In the genomic region with DNA sequence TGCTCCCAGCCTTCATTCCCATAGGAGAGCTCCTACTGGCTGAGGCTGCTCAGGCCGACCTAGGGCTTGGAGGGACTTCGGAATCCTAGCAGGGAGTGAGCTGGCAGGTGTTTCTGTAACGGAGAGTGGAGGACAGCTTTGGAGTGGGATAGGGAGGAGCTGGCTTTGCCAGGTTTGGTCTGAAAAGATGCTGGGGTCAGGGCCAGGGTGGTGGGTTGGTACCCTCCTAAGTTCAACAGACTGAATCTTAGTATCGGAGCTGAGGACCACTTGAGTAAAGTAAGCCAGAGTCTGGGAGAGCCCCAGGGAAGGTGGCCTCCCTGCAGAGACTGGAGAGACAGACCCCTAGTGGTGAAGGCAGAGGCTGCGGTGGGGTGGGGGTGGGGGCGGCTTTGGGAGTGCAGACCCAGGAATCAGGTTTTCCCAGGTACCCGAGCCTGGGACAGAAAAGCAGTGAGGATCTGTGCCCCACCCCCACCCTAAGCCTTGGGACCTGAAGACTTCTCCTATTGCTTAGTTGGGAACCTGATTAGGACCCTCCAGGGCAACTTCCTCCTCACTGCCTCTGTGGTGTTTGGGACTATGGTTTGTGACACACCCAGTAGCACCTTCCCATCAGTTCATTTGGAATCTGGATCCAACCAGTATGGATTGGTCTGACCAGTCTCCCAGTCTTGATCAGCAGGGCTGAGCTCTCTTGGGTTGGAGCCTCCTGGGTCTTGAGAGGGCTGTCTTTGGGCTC, we compare ENCODE assay signal across 1 cellular context.
TF ChIP-seq lines count a peak whose summit lies in the region.

No MANE protein-coding gene starts in this region.

TF ChIP-seq in HCT116, 20 proteins besides CTCF, POLR2A, EP300 and RAD21:
- TF ChIP-seq YY1 (IDR thresholded peaks at IDR 0.05; ENCODE audit: extremely low read depth, insufficient replicate concordance, low read depth, low read length) (no peak), TCF7L2 (IDR thresholded peaks at IDR 0.05; ENCODE audit: borderline replicate concordance, extremely low read depth, insufficient read depth, insufficient read length) (no peak), FOSL1 (IDR thresholded peaks at IDR 0.05; ENCODE audit: low read depth) (no peak), EGR1 (IDR thresholded peaks at IDR 0.05; ENCODE audit: low read depth) (no peak), SIN3A (IDR thresholded peaks at IDR 0.05; ENCODE audit: low read depth) (no peak), EZH2phosphoT487 (IDR thresholded peaks at IDR 0.05; ENCODE audit: borderline replicate concordance) (no peak), ZFX (IDR thresholded peaks at IDR 0.05) (no peak), SP1 (IDR thresholded peaks at IDR 0.05; ENCODE audit: low read depth) (no peak)
- TF ChIP-seq, protein P1, sequence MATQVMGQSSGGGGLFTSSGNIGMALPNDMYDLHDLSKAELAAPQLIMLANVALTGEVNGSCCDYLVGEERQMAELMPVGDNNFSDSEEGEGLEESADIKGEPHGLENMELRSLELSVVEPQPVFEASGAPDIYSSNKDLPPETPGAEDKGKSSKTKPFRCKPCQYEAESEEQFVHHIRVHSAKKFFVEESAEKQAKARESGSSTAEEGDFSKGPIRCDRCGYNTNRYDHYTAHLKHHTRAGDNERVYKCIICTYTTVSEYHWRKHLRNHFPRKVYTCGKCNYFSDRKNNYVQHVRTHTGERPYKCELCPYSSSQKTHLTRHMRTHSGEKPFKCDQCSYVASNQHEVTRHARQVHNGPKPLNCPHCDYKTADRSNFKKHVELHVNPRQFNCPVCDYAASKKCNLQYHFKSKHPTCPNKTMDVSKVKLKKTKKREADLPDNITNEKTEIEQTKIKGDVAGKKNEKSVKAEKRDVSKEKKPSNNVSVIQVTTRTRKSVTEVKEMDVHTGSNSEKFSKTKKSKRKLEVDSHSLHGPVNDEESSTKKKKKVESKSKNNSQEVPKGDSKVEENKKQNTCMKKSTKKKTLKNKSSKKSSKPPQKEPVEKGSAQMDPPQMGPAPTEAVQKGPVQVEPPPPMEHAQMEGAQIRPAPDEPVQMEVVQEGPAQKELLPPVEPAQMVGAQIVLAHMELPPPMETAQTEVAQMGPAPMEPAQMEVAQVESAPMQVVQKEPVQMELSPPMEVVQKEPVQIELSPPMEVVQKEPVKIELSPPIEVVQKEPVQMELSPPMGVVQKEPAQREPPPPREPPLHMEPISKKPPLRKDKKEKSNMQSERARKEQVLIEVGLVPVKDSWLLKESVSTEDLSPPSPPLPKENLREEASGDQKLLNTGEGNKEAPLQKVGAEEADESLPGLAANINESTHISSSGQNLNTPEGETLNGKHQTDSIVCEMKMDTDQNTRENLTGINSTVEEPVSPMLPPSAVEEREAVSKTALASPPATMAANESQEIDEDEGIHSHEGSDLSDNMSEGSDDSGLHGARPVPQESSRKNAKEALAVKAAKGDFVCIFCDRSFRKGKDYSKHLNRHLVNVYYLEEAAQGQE (IDR thresholded peaks at IDR 0.05; ENCODE audit: low read depth) = no peak
- TF ChIP-seq, protein P2, sequence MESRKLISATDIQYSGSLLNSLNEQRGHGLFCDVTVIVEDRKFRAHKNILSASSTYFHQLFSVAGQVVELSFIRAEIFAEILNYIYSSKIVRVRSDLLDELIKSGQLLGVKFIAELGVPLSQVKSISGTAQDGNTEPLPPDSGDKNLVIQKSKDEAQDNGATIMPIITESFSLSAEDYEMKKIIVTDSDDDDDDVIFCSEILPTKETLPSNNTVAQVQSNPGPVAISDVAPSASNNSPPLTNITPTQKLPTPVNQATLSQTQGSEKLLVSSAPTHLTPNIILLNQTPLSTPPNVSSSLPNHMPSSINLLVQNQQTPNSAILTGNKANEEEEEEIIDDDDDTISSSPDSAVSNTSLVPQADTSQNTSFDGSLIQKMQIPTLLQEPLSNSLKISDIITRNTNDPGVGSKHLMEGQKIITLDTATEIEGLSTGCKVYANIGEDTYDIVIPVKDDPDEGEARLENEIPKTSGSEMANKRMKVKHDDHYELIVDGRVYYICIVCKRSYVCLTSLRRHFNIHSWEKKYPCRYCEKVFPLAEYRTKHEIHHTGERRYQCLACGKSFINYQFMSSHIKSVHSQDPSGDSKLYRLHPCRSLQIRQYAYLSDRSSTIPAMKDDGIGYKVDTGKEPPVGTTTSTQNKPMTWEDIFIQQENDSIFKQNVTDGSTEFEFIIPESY (IDR thresholded peaks at IDR 0.05; ENCODE audit: extremely low read depth, insufficient replicate concordance, low read length) = no peak
- TF ChIP-seq, protein P3, sequence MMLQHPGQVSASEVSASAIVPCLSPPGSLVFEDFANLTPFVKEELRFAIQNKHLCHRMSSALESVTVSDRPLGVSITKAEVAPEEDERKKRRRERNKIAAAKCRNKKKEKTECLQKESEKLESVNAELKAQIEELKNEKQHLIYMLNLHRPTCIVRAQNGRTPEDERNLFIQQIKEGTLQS (IDR thresholded peaks at IDR 0.05) = no peak
- TF ChIP-seq, protein P4, sequence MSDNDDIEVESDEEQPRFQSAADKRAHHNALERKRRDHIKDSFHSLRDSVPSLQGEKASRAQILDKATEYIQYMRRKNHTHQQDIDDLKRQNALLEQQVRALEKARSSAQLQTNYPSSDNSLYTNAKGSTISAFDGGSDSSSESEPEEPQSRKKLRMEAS (IDR thresholded peaks at IDR 0.05) = no peak
